Comparison of ENCODE assay signal across 1 cellular context in genomic region chr17:36534117-36534880, GRCh38.
TF ChIP-seq lines count a peak whose summit lies in the region.

Gene MYO19 (minus strand): TSS chr17:36534868. CDS start chr17:36532538, 2,330 bp downstream.

TF ChIP-seq in H1, 55 proteins besides CTCF, POLR2A, EP300 and RAD21:
- TF ChIP-seq POLR2AphosphoS5 (IDR thresholded peaks at IDR 0.05; ENCODE audit: low read depth, low read length) (peak; percentile 40; the same call in 1 of the 2 replicates), SIRT6 (IDR thresholded peaks at IDR 0.05; ENCODE audit: low read length) (no peak), KDM5A (IDR thresholded peaks at IDR 0.05; ENCODE audit: low read length) (no peak), CTBP2 (IDR thresholded peaks at IDR 0.05; ENCODE audit: borderline replicate concordance, insufficient read depth, insufficient read length, low read length) (no peak), CBX8 (IDR thresholded peaks at IDR 0.05; ENCODE audit: borderline replicate concordance, low read depth, low read length) (no peak), E2F6 (IDR thresholded peaks at IDR 0.05) (peak; percentile 87), KDM1A (IDR thresholded peaks at IDR 0.05; ENCODE audit: borderline replicate concordance, low read length) (peak; percentile 52; the same call in 1 of the 2 replicates), NANOG (IDR thresholded peaks at IDR 0.05; ENCODE audit: insufficient read depth, low read depth, low read length, poor library complexity, severe bottlenecking) (no peak), TAF7 (optimal IDR thresholded peaks at IDR 0.05; ENCODE audit: borderline replicate concordance, low read depth, low read length) (peak; percentile 40), TBP (IDR thresholded peaks at IDR 0.05; ENCODE audit: low read depth, low read length) (peak; percentile 64), SIN3A (conservative IDR thresholded peaks at IDR 0.05 in 1 of 2, IDR thresholded peaks at IDR 0.05 in 1 of 2; ENCODE audit: low read depth in 1 of 2, low read length in 2 of 2) (peak; percentile 27 to 52; a peak in 1 of 4 replicates), CEBPB (IDR thresholded peaks at IDR 0.05; ENCODE audit: low read depth, low read length) (no peak), EZH2 (IDR thresholded peaks at IDR 0.05; ENCODE audit: low read depth, low read length, severe bottlenecking) (no peak), MAX (IDR thresholded peaks at IDR 0.05) (peak; percentile 72), ZNF274 (IDR thresholded peaks at IDR 0.05; ENCODE audit: borderline replicate concordance, extremely low read depth, low read length) (no peak), SP1 (IDR thresholded peaks at IDR 0.05; ENCODE audit: low read depth, low read length) (0 out of 2 replicates have a peak, but pooled peaks have one; percentile 44), GTF2F1 (IDR thresholded peaks at IDR 0.05; ENCODE audit: borderline replicate concordance, low read depth, low read length) (no peak), ATF3 (IDR thresholded peaks at IDR 0.05; ENCODE audit: insufficient read depth, low read depth, low read length) (no peak), BACH1 (IDR thresholded peaks at IDR 0.05; ENCODE audit: low read length) (no peak), CHD7 (IDR thresholded peaks at IDR 0.05; ENCODE audit: insufficient replicate concordance, low read length) (no peak), YY1 (IDR thresholded peaks at IDR 0.05; ENCODE audit: low read depth, low read length) (0 out of 2 replicates have a peak, but pooled peaks have one; percentile 37), PHF8 (conservative IDR thresholded peaks at IDR 0.05; ENCODE audit: low read depth, low read length) (peak; percentile 45), TCF12 (IDR thresholded peaks at IDR 0.05; ENCODE audit: low read depth, low read length) (no peak), BRCA1 (IDR thresholded peaks at IDR 0.05; ENCODE audit: low read depth, low read length) (no peak), TAF1 (IDR thresholded peaks at IDR 0.05; ENCODE audit: low read depth, low read length) (peak; percentile 45), ASH2L (IDR thresholded peaks at IDR 0.05; ENCODE audit: low read length) (no peak), RXRA (IDR thresholded peaks at IDR 0.05; ENCODE audit: insufficient read depth, low read depth, low read length) (no peak), CREB1 (IDR thresholded peaks at IDR 0.05) (0 out of 2 replicates have a peak, but pooled peaks have one; percentile 15)
TF ChIP-seq in H1: peak in this region for 12.
